Comparison of ENCODE assay signal across 26 cellular contexts in the genomic region with DNA sequence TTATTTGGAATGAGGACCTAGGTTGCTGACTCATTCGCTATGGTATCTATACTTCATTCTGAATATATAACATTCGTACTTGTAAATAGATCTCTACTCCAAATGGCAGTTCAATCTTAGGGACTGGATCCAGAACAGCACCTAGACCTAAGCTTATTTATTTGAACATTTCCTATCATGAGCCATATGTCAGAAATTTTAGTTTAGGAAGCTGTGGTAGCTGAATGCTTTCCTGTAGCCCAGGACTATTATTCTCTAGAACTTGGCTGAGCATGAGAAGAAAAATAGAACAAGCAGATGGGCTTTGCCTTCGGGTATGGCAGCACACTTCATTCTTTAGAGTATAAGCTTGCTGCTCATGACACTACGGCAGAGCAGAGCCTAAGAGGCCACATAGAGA.
"Had no signal": no experiment of that assay in that cellular context is flagged by ENCODE, and none has a peak within 500 bp of the region (broad histone marks: within the 10 kb centered on the region; RNA-seq: fewer than 3 reads in every experiment).

No MANE protein-coding gene starts in this region.

- H3K4me3 ChIP-seq: ascending aorta, cardiac muscle cell, coronary artery, gastroesophageal sphincter, spleen, tibial nerve had no signal

- H3K27ac ChIP-seq: ascending aorta, cardiac muscle cell, coronary artery, gastroesophageal sphincter, parathyroid adenoma, spleen, tibial nerve, VCaP had no signal

- H3K27me3 ChIP-seq: ascending aorta, cardiac muscle cell, gastroesophageal sphincter, spleen, tibial nerve had no signal

- DNase-seq: activated CD4-positive, alpha-beta T cell treated with anti-CD3 and anti-CD28 coated beads for 4 hours; activated CD4-positive, alpha-beta T cell treated with anti-CD3 and anti-CD28 coated beads, Interleukin-2, amount 50 U/mL, for 48 hours; activated CD8-positive, alpha-beta memory T cell treated with anti-CD3 and anti-CD28 coated beads, Interleukin-2, amount 50 U/mL, for 4 hours; activated effector memory CD4-positive, alpha-beta T cell treated with anti-CD3 and anti-CD28 coated beads, Interleukin-2, amount 50 U/mL, for 16 hours; activated naive CD4-positive, alpha-beta T cell treated with anti-CD3 and anti-CD28 coated beads for 36 hours; activated naive CD8-positive, alpha-beta T cell treated with anti-CD3 and anti-CD28 coated beads, Interleukin-2, amount 10 ng/mL, durations not matched to agents 7 days and 5 days; activated T-cell treated with anti-CD3 and anti-CD28 coated beads, Interleukin-2, amount 50 U/mL, for 1 hour; effector memory CD8-positive, alpha-beta T cell; head of caudate nucleus; hippocampal formation; kidney; left colon; midbrain; naive thymus-derived CD4-positive, alpha-beta T cell; occipital lobe; right cardiac atrium; spleen; stimulated activated naive CD4-positive, alpha-beta T cell; T-helper 9 cell had no signal

- H3K4me1 ChIP-seq: ascending aorta, gastroesophageal sphincter, parathyroid adenoma, tibial nerve had no signal

- ATAC-seq: effector memory CD8-positive, alpha-beta T cell; gastroesophageal sphincter; naive thymus-derived CD4-positive, alpha-beta T cell; right cardiac atrium had no signal

- H3K9me3 ChIP-seq: ascending aorta, gastroesophageal sphincter, spleen, tibial nerve had no signal

- H3K36me3 ChIP-seq: ascending aorta, cardiac muscle cell, gastroesophageal sphincter, spleen, tibial nerve had no signal
